Comparison of ENCODE assay signal across 2 cellular contexts in the genomic region with DNA sequence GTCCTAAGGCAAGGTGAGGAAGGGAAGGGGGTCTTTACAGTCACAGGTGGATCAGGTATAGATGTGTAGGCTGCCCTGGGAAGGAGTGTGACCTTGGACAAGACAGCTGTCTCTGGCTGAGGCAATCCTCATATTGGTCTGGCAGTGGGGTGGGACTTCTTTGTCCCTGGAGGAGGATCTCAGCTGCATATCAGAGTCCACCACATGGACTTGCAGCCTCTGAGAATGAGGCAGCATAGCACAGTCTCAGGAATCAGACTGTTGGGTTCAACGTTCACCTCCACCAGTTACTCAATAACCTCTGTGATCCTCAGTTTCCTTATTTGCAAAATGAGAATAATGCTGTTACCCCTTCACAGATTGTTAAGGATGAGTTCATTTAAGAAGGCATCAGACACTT.
A peak's percentile ranks its signal among the peaks of the same experiment; 100 is the strongest.
TF ChIP-seq lines count a peak whose summit lies in the region.

No MANE protein-coding gene starts in this region.

TF ChIP-seq in WTC11, 78 proteins besides CTCF, POLR2A, EP300 and RAD21:
- TF ChIP-seq GABPB1 (CRISPR knock-in tag; IDR thresholded peaks at IDR 0.05) (peak; percentile 16; the same call in 1 of the 2 replicates), NR2C2 (CRISPR knock-in tag; IDR thresholded peaks at IDR 0.05) (no peak)

TF ChIP-seq in HepG2, 621 proteins besides CTCF, POLR2A, EP300 and RAD21:
- no peak for TF ChIP-seq ZNF616 (CRISPR knock-in tag; IDR thresholded peaks at IDR 0.05; ENCODE audit: low read depth)
- no peak for TF ChIP-seq ZNF576 (CRISPR knock-in tag; IDR thresholded peaks at IDR 0.05)
- TF ChIP-seq SOX6 (IDR thresholded peaks at IDR 0.05), result no peak
- TF ChIP-seq SOX6 (CRISPR knock-in tag; IDR thresholded peaks at IDR 0.05), result peak; percentile 36; the same call in 1 of the 2 replicates
- TF ChIP-seq ATRX (CRISPR knock-in tag; IDR thresholded peaks at IDR 0.05; ENCODE audit: borderline replicate concordance), result no peak
- TF ChIP-seq, protein P1, sequence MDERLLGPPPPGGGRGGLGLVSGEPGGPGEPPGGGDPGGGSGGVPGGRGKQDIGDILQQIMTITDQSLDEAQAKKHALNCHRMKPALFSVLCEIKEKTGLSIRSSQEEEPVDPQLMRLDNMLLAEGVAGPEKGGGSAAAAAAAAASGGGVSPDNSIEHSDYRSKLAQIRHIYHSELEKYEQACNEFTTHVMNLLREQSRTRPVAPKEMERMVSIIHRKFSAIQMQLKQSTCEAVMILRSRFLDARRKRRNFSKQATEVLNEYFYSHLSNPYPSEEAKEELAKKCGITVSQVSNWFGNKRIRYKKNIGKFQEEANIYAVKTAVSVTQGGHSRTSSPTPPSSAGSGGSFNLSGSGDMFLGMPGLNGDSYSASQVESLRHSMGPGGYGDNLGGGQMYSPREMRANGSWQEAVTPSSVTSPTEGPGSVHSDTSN (CRISPR knock-in tag; IDR thresholded peaks at IDR 0.05), result no peak
- TF ChIP-seq, protein P2, sequence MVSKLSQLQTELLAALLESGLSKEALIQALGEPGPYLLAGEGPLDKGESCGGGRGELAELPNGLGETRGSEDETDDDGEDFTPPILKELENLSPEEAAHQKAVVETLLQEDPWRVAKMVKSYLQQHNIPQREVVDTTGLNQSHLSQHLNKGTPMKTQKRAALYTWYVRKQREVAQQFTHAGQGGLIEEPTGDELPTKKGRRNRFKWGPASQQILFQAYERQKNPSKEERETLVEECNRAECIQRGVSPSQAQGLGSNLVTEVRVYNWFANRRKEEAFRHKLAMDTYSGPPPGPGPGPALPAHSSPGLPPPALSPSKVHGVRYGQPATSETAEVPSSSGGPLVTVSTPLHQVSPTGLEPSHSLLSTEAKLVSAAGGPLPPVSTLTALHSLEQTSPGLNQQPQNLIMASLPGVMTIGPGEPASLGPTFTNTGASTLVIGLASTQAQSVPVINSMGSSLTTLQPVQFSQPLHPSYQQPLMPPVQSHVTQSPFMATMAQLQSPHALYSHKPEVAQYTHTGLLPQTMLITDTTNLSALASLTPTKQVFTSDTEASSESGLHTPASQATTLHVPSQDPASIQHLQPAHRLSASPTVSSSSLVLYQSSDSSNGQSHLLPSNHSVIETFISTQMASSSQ (IDR thresholded peaks at IDR 0.05; ENCODE audit: low read depth), result peak; percentile 11; the same call in 1 of the 2 replicates
- TF ChIP-seq, protein P2 (CRISPR knock-in tag; IDR thresholded peaks at IDR 0.05; ENCODE audit: borderline replicate concordance), result no peak
- peak; percentile 73; the same call in 1 of the 2 replicates for TF ChIP-seq ZNF644 (CRISPR knock-in tag; IDR thresholded peaks at IDR 0.05; ENCODE audit: low read depth)
- TF ChIP-seq CREB3 (CRISPR knock-in tag; IDR thresholded peaks at IDR 0.05), result no peak
- TF ChIP-seq HNF4A (CRISPR knock-in tag; IDR thresholded peaks at IDR 0.05), result peak; percentile 87
- TF ChIP-seq SALL1 (CRISPR knock-in tag; IDR thresholded peaks at IDR 0.05), result peak; percentile 70
- peak; percentile 72 for TF ChIP-seq HNF4G (IDR thresholded peaks at IDR 0.05; ENCODE audit: borderline replicate concordance, low read depth, low read length)
- no peak for TF ChIP-seq HNF4G (CRISPR knock-in tag; IDR thresholded peaks at IDR 0.05; ENCODE audit: borderline replicate concordance, low read depth)
- peak; percentile 57; the same call in 1 of the 2 replicates for TF ChIP-seq MAX (IDR thresholded peaks at IDR 0.05)
- TF ChIP-seq GATAD2A (CRISPR knock-in tag; IDR thresholded peaks at IDR 0.05), result peak; percentile 23; the same call in 1 of the 2 replicates
- TF ChIP-seq, protein P3, sequence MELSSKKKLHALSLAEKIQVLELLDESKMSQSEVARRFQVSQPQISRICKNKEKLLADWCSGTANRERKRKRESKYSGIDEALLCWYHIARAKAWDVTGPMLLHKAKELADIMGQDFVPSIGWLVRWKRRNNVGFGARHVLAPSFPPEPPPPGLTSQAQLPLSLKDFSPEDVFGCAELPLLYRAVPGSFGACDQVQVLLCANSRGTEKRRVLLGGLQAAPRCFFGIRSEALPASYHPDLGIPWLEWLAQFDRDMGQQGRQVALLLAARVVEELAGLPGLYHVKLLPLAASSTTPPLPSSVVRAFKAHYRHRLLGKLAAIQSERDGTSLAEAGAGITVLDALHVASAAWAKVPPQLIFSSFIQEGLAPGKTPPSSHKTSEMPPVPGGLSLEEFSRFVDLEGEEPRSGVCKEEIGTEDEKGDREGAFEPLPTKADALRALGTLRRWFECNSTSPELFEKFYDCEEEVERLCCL (CRISPR knock-in tag; IDR thresholded peaks at IDR 0.05; ENCODE audit: borderline replicate concordance), result no peak
- 0 out of 2 replicates have a peak, but pooled peaks have one; percentile 24 for TF ChIP-seq SRF (IDR thresholded peaks at IDR 0.05; ENCODE audit: low read depth, low read length)
- no peak for TF ChIP-seq ZMYM3 (CRISPR knock-in tag; IDR thresholded peaks at IDR 0.05)
- TF ChIP-seq, protein P4, sequence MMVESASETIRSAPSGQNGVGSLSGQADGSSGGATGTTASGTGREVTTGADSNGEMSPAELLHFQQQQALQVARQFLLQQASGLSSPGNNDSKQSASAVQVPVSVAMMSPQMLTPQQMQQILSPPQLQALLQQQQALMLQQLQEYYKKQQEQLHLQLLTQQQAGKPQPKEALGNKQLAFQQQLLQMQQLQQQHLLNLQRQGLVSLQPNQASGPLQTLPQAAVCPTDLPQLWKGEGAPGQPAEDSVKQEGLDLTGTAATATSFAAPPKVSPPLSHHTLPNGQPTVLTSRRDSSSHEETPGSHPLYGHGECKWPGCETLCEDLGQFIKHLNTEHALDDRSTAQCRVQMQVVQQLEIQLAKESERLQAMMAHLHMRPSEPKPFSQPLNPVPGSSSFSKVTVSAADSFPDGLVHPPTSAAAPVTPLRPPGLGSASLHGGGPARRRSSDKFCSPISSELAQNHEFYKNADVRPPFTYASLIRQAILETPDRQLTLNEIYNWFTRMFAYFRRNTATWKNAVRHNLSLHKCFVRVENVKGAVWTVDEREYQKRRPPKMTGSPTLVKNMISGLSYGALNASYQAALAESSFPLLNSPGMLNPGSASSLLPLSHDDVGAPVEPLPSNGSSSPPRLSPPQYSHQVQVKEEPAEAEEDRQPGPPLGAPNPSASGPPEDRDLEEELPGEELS (CRISPR knock-in tag; IDR thresholded peaks at IDR 0.05), result no peak
- peak; percentile 56 for TF ChIP-seq POGZ (CRISPR knock-in tag; IDR thresholded peaks at IDR 0.05)
- peak; percentile 65 for TF ChIP-seq ARID5B (CRISPR knock-in tag; IDR thresholded peaks at IDR 0.05)
- no peak for TF ChIP-seq ZNF326 (CRISPR knock-in tag; IDR thresholded peaks at IDR 0.05; ENCODE audit: borderline replicate concordance)
- no peak for TF ChIP-seq ZFP36 (IDR thresholded peaks at IDR 0.05; ENCODE audit: borderline replicate concordance, low read depth, low read length, partially characterized antibody)
- TF ChIP-seq, protein P5, sequence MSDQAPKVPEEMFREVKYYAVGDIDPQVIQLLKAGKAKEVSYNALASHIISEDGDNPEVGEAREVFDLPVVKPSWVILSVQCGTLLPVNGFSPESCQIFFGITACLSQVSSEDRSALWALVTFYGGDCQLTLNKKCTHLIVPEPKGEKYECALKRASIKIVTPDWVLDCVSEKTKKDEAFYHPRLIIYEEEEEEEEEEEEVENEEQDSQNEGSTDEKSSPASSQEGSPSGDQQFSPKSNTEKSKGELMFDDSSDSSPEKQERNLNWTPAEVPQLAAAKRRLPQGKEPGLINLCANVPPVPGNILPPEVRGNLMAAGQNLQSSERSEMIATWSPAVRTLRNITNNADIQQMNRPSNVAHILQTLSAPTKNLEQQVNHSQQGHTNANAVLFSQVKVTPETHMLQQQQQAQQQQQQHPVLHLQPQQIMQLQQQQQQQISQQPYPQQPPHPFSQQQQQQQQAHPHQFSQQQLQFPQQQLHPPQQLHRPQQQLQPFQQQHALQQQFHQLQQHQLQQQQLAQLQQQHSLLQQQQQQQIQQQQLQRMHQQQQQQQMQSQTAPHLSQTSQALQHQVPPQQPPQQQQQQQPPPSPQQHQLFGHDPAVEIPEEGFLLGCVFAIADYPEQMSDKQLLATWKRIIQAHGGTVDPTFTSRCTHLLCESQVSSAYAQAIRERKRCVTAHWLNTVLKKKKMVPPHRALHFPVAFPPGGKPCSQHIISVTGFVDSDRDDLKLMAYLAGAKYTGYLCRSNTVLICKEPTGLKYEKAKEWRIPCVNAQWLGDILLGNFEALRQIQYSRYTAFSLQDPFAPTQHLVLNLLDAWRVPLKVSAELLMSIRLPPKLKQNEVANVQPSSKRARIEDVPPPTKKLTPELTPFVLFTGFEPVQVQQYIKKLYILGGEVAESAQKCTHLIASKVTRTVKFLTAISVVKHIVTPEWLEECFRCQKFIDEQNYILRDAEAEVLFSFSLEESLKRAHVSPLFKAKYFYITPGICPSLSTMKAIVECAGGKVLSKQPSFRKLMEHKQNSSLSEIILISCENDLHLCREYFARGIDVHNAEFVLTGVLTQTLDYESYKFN (CRISPR knock-in tag; conservative IDR thresholded peaks at IDR 0.05), result peak; percentile 31; the same call in 1 of the 2 replicates
- peak; percentile 78; the same call in 1 of the 2 replicates for TF ChIP-seq ZMYM4 (CRISPR knock-in tag; IDR thresholded peaks at IDR 0.05)
- TF ChIP-seq NFKB2 (CRISPR knock-in tag; IDR thresholded peaks at IDR 0.05; ENCODE audit: borderline replicate concordance), result no peak
- peak; percentile 18; the same call in 1 of the 2 replicates for TF ChIP-seq SAP130 (CRISPR knock-in tag; IDR thresholded peaks at IDR 0.05; ENCODE audit: low read depth)
- no peak for TF ChIP-seq MTF1 (CRISPR knock-in tag; IDR thresholded peaks at IDR 0.05)
- no peak for TF ChIP-seq RCOR2 (CRISPR knock-in tag; IDR thresholded peaks at IDR 0.05)
- TF ChIP-seq ZNF724P (CRISPR knock-in tag; IDR thresholded peaks at IDR 0.05; ENCODE audit: borderline replicate concordance), result 0 out of 2 replicates have a peak, but pooled peaks have one; percentile 36
- TF ChIP-seq, protein P6, sequence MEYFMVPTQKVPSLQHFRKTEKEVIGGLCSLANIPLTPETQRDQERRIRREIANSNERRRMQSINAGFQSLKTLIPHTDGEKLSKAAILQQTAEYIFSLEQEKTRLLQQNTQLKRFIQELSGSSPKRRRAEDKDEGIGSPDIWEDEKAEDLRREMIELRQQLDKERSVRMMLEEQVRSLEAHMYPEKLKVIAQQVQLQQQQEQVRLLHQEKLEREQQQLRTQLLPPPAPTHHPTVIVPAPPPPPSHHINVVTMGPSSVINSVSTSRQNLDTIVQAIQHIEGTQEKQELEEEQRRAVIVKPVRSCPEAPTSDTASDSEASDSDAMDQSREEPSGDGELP (IDR thresholded peaks at IDR 0.05; ENCODE audit: borderline replicate concordance, low read depth), result peak; percentile 77
- TF ChIP-seq TEAD3 (CRISPR knock-in tag; optimal IDR thresholded peaks at IDR 0.05; ENCODE audit: borderline replicate concordance), result peak; percentile 10
- no peak for TF ChIP-seq TEF (CRISPR knock-in tag; IDR thresholded peaks at IDR 0.05)
TF ChIP-seq in HepG2: peak in this region for 17.
